Comparison of ENCODE assay signal across 13 cellular contexts in genomic region chr1:36199934-36200741, GRCh38. TPM values are rescaled to one million over a fixed set of nuclear protein-coding genes. Genes with fewer than 3 reads are reported as not detected.
A peak's percentile ranks its signal among the peaks of the same experiment; 100 is the strongest.
DNase-seq lines count a peak whose midpoint lies in the region; ATAC-seq and TF ChIP-seq lines count a peak whose summit lies in the region.
"Had no signal": no experiment of that assay in that cellular context is flagged by ENCODE, and none has a peak within 500 bp of the region (broad histone marks: within the 10 kb centered on the region; RNA-seq: fewer than 3 reads in every experiment).

No MANE protein-coding gene starts in this region.

- peaks cover 4% of the 10 kb centered on the region for H3K27me3 Mint-ChIP-seq in activated CD4-positive, alpha-beta T cell treated with anti-CD3 and anti-CD28 coated beads, Interleukin-2, amount 10 ng/mL, durations not matched to agents 7 days and 5 days
- H3K27me3 Mint-ChIP-seq in brain: peaks cover under 1% of the 10 kb centered on the region
- H3K27me3 Mint-ChIP-seq: activated naive CD8-positive, alpha-beta T cell had no signal

- no peaks in the 10 kb centered on the region for H3K36me3 Mint-ChIP-seq in activated CD4-positive, alpha-beta T cell treated with anti-CD3 and anti-CD28 coated beads, Interleukin-2, amount 10 ng/mL, durations not matched to agents 7 days and 5 days (ENCODE audit: low read depth)
- H3K36me3 Mint-ChIP-seq in brain: no peaks in the 10 kb centered on the region
- H3K36me3 Mint-ChIP-seq: activated naive CD8-positive, alpha-beta T cell had no signal

- H3K4me1 Mint-ChIP-seq in activated CD4-positive, alpha-beta T cell treated with anti-CD3 and anti-CD28 coated beads, Interleukin-2, amount 10 ng/mL, durations not matched to agents 7 days and 5 days: peaks cover 3% of the 10 kb centered on the region
- peaks cover 21% of the 10 kb centered on the region for H3K4me1 Mint-ChIP-seq in brain

- ATAC-seq in upper lobe of right lung (peak; percentile 7), HG03378 (IDR thresholded peaks at IDR 0.05; ENCODE audit: unreplicated experiment) (no peak)

- H3K9me3 Mint-ChIP-seq in activated CD4-positive, alpha-beta T cell treated with anti-CD3 and anti-CD28 coated beads, Interleukin-2, amount 10 ng/mL, durations not matched to agents 7 days and 5 days: no peaks in the 10 kb centered on the region
- peaks cover 0 to 4% (median 0%) of the 10 kb centered on the region in 5 experiments for H3K9me3 Mint-ChIP-seq in brain
- H3K9me3 Mint-ChIP-seq: neural crest cell had no signal

- H3K36me3 ChIP-seq in upper lobe of right lung: no peaks in the 10 kb centered on the region
- H3K36me3 ChIP-seq: WERI-Rb-1 had no signal

- H3K4me1 ChIP-seq in upper lobe of right lung: peaks cover 14% of the 10 kb centered on the region

- no peaks in the 10 kb centered on the region for H3K9me3 ChIP-seq in upper lobe of right lung

- H3K27ac Mint-ChIP-seq in activated CD4-positive, alpha-beta T cell treated with anti-CD3 and anti-CD28 coated beads, Interleukin-2, amount 10 ng/mL, durations not matched to agents 7 days and 5 days: peak overlapping the region; percentile 31
- H3K27ac Mint-ChIP-seq in brain: peak overlapping the region in 3 of 5 experiments; percentile 2 to 65 (median 51)
- H3K27ac Mint-ChIP-seq: activated naive CD8-positive, alpha-beta T cell had no signal

- no peak for TF ChIP-seq CTCF in brain (conservative IDR thresholded peaks at IDR 0.05)
- TF ChIP-seq CTCF in upper lobe of right lung (IDR thresholded peaks at IDR 0.05): no peak

- no peak for DNase-seq in activated CD4-positive, alpha-beta T cell treated with anti-CD3 and anti-CD28 coated beads, Interleukin-2, amount 10 ng/mL, durations not matched to agents 7 days and 5 days
- DNase-seq in activated CD4-positive, alpha-beta T cell treated with anti-CD3 and anti-CD28 coated beads, Interleukin-2, amount 50 U/mL, for 1 hour: no peak
- peak; percentile 59 for DNase-seq in iris pigment epithelial cell (ENCODE audit: low read depth)
- DNase-seq in upper lobe of right lung: no peak
- DNase-seq in NCI-H1105 treated with DMSO at 0.1 percent for 48 hours (lab: John Stamatoyannopoulos, UW): no peak
- DNase-seq in SIG-M5 treated with dmso at 0.1 percent for 504 hours (lab: John Stamatoyannopoulos, UW; ENCODE audit: unreplicated experiment): no peak
- DNase-seq: NCI-H524 treated with DMSO at 0.1 percent for 48 hours, WERI-Rb-1 had no signal

- H3K4me3 ChIP-seq in upper lobe of right lung: no peak overlapping the region

- no peak overlapping the region for H3K27ac ChIP-seq in upper lobe of right lung
- H3K27ac ChIP-seq: HL-60, WERI-Rb-1 had no signal

- no peaks in the 10 kb centered on the region for H3K27me3 ChIP-seq in upper lobe of right lung

- intact Hi-C loops in upper lobe of right lung (cut with DNase I): no loop called here

- POLR2A ChIA-PET in activated CD4-positive, alpha-beta T cell treated with anti-CD3 and anti-CD28 coated beads, Interleukin-2, amount 10 ng/mL, durations not matched to agents 7 days and 5 days (lab: Charles Lee): no interaction called here

- no peak overlapping the region for H3K4me3 Mint-ChIP-seq in activated CD4-positive, alpha-beta T cell treated with anti-CD3 and anti-CD28 coated beads, Interleukin-2, amount 10 ng/mL, durations not matched to agents 7 days and 5 days
- no peak overlapping the region for H3K4me3 Mint-ChIP-seq in brain
- H3K4me3 Mint-ChIP-seq: activated naive CD8-positive, alpha-beta T cell; neural crest cell had no signal

- CTCF ChIA-PET in activated CD4-positive, alpha-beta T cell treated with anti-CD3 and anti-CD28 coated beads, Interleukin-2, amount 10 ng/mL, durations not matched to agents 7 days and 5 days (lab: Charles Lee): interaction anchor here (1.1 to 1.2 kb wide), 2 partner anchors 11 to 24 kb away, joined by 3 read pairs; partner anchors contain the start of gene THRAP3

RNA-seq across cellular contexts. Expression of gene THRAP3, which starts 24.1 kb away (rescaled TPM):
- 100 to 1,000 TPM; 142 to 167 TPM for total RNA-seq in activated CD4-positive, alpha-beta T cell treated with anti-CD3 and anti-CD28 coated beads, Interleukin-2, amount 10 ng/mL, durations not matched to agents 7 days and 5 days
- polyA plus RNA-seq in brain (ENCODE audit: insufficient read depth, low read depth, low replicate concordance): 59.5 TPM
- total RNA-seq in upper lobe of right lung: 88.6 TPM

RNA-seq across cellular contexts. Expression of gene MAP7D1, which starts 44.2 kb away (rescaled TPM):
- 100 to 1,000 TPM; 209 to 226 TPM for total RNA-seq in activated CD4-positive, alpha-beta T cell treated with anti-CD3 and anti-CD28 coated beads, Interleukin-2, amount 10 ng/mL, durations not matched to agents 7 days and 5 days
- 244 TPM for polyA plus RNA-seq in brain (ENCODE audit: insufficient read depth, low read depth, low replicate concordance)
- 114 TPM for total RNA-seq in upper lobe of right lung

RNA-seq across cellular contexts. Expression of gene TRAPPC3, which starts 50.9 kb away (rescaled TPM):
- 10 to 100 TPM; 57.5 to 59.3 TPM for total RNA-seq in activated CD4-positive, alpha-beta T cell treated with anti-CD3 and anti-CD28 coated beads, Interleukin-2, amount 10 ng/mL, durations not matched to agents 7 days and 5 days
- 105 TPM for polyA plus RNA-seq in brain (ENCODE audit: insufficient read depth, low read depth, low replicate concordance)
- total RNA-seq in upper lobe of right lung: 63.1 TPM
